In genomic region chr6:27808242-27809066, GRCh38 we compare ENCODE assay signal across 8 cellular contexts.
DNase-seq lines count a peak whose midpoint lies in the region; ATAC-seq and TF ChIP-seq lines count a peak whose summit lies in the region.
"Not testable (repeated sequence)": the region's sequence is repeated elsewhere in the genome, so short reads cannot be mapped to it uniquely, and the experiment has no call there.

No MANE protein-coding gene starts in this region.

- peak overlapping the region; percentile 94 for H3K4me3 Mint-ChIP-seq in T-helper 1 cell treated with Interleukin-12 subunit alpha and Interleukin-12 subunit beta and Interleukin-4 antibody, amounts not matched to agents 30 μg/mL and 1 μg/mL, for 36 hours
- H3K4me3 Mint-ChIP-seq in brain (peak overlapping the region; percentile 92 to 100 (median 95)), nephron (peak overlapping the region; percentile 95 to 96 (median 95)), type B pancreatic cell (peak overlapping the region; percentile 97)

- not testable (repeated sequence) for H3K9me3 ChIP-seq in heart right ventricle

- H3K4me1 ChIP-seq in heart right ventricle: peaks cover 0 to 44% (median 6%) of the 10 kb centered on the region in 9 donors

- WGBS in heart right ventricle, 2 donors: 6 to 10% methylated on average over 23 to 25 of the region's 43 CpGs

- peak overlapping the region; percentile 74 for H3K4me3 ChIP-seq in GM06990 (replicated peaks; ENCODE audit: low read depth, low read length)
- peak overlapping the region in 9 of 10 donors; percentile 35 to 68 (median 60) for H3K4me3 ChIP-seq in heart right ventricle

- not testable (repeated sequence) for H3K36me3 ChIP-seq in GM06990 (ENCODE audit: control insufficient read depth, insufficient read depth, low read length); heart right ventricle

- peak; percentile 77 for DNase-seq in GM06990 (ENCODE audit: extremely low read depth, insufficient read length)
- DNase-seq in NCI-H1417 (lab: John Stamatoyannopoulos, UW): peak; percentile 52 to 76 (median 63)
- DNase-seq in heart right ventricle; type B pancreatic cell (ENCODE audit: extremely low spot score, unreplicated experiment): not testable (repeated sequence)

- not testable (repeated sequence) for H3K9me3 Mint-ChIP-seq in T-helper 1 cell treated with Interleukin-12 subunit alpha and Interleukin-12 subunit beta and Interleukin-4 antibody, amounts not matched to agents 30 μg/mL and 1 μg/mL, for 36 hours; brain; nephron; type B pancreatic cell

- not testable (repeated sequence) for H3K27me3 Mint-ChIP-seq in T-helper 1 cell treated with Interleukin-12 subunit alpha and Interleukin-12 subunit beta and Interleukin-4 antibody, amounts not matched to agents 30 μg/mL and 1 μg/mL, for 36 hours (ENCODE audit: low read depth); nephron (ENCODE audit: low read depth); type B pancreatic cell
- peaks cover 16% of the 10 kb centered on the region for H3K27me3 Mint-ChIP-seq in brain

- not testable (repeated sequence) for H3K27me3 ChIP-seq in GM06990 (replicated peaks; ENCODE audit: control insufficient read depth, insufficient read depth, low read length)
- H3K27me3 ChIP-seq in heart right ventricle: peaks cover 6 to 97% (median 48%) of the 10 kb centered on the region in 7 donors

- peaks cover 54% of the 10 kb centered on the region for H3K4me1 Mint-ChIP-seq in T-helper 1 cell treated with Interleukin-12 subunit alpha and Interleukin-12 subunit beta and Interleukin-4 antibody, amounts not matched to agents 30 μg/mL and 1 μg/mL, for 36 hours (ENCODE audit: low read depth)
- H3K4me1 Mint-ChIP-seq in brain: peaks cover 56% of the 10 kb centered on the region
- H3K4me1 Mint-ChIP-seq in nephron: peaks cover 40% of the 10 kb centered on the region
- peaks cover 24% of the 10 kb centered on the region for H3K4me1 Mint-ChIP-seq in type B pancreatic cell (ENCODE audit: unreplicated experiment)

- TF ChIP-seq CTCF in GM06990 (IDR thresholded peaks at IDR 0.05; ENCODE audit: insufficient read depth, low read length, poor library complexity, severe bottlenecking); brain (conservative IDR thresholded peaks at IDR 0.05); heart right ventricle (IDR thresholded peaks at IDR 0.05); nephron (IDR thresholded peaks at IDR 0.05; ENCODE audit: unreplicated experiment in 3 of 3); type B pancreatic cell (conservative IDR thresholded peaks at IDR 0.05): not testable (repeated sequence)

- peak overlapping the region; percentile 100 for H3K27ac Mint-ChIP-seq in T-helper 1 cell treated with Interleukin-12 subunit alpha and Interleukin-12 subunit beta and Interleukin-4 antibody, amounts not matched to agents 30 μg/mL and 1 μg/mL, for 36 hours
- H3K27ac Mint-ChIP-seq in brain (peak overlapping the region; percentile 97 to 98 (median 98)), nephron (peak overlapping the region; percentile 97 to 99 (median 98)), type B pancreatic cell (peak overlapping the region; percentile 98)

- H3K36me3 Mint-ChIP-seq in T-helper 1 cell treated with Interleukin-12 subunit alpha and Interleukin-12 subunit beta and Interleukin-4 antibody, amounts not matched to agents 30 μg/mL and 1 μg/mL, for 36 hours (ENCODE audit: low read depth); brain; nephron (ENCODE audit: low read depth); type B pancreatic cell: not testable (repeated sequence)

- peak overlapping the region in 6 of 10 donors; percentile 56 to 92 (median 70) for H3K27ac ChIP-seq in heart right ventricle

- ATAC-seq in HG02642 (IDR thresholded peaks at IDR 0.05; ENCODE audit: poor library complexity, unreplicated experiment) (peak; percentile 8), heart right ventricle (peak in 5 of 8 donors; percentile 1 to 16 (median 6))

- intact Hi-C loops in heart right ventricle (cut with DNase I): loop anchor here in 2 of 10 donors (5.0 to 10.0 kb wide), 3 partner anchors 76 to 1524 kb away; a partner anchor contains a TSS
